13 cellular contexts compared by ENCODE assay signal in genomic region chr16:74025-74424, GRCh38. TPM values are rescaled to one million over a fixed set of nuclear protein-coding genes. Genes with fewer than 3 reads are reported as not detected.
DNase-seq lines count a peak whose midpoint lies in the region; ATAC-seq lines count a peak whose summit lies in the region.
"Had no signal": no experiment of that assay in that cellular context is flagged by ENCODE, and none has a peak within 500 bp of the region (broad histone marks: within the 10 kb centered on the region; RNA-seq: fewer than 3 reads in every experiment).

No MANE protein-coding gene starts in this region.

- no peak overlapping the region for H3K27ac Mint-ChIP-seq in activated T-helper 1 cell treated with anti-CD3 and anti-CD28 coated beads, Interleukin-12 subunit alpha, Interleukin-12 subunit beta, Interleukin-2, Interleukin-4 antibody, amounts not matched to agents 30 ng/mL and 10 ng/mL and 1 ng/mL, durations not matched to agents 14 hours and 24 hours and 36 hours

- H3K4me1 Mint-ChIP-seq in activated T-helper 1 cell treated with anti-CD3 and anti-CD28 coated beads, Interleukin-12 subunit alpha, Interleukin-12 subunit beta, Interleukin-2, Interleukin-4 antibody, amounts not matched to agents 30 ng/mL and 10 ng/mL and 1 ng/mL, durations not matched to agents 14 hours and 24 hours and 36 hours (ENCODE audit: low read depth), result peaks cover 17% of the 10 kb centered on the region

- peak in 1 of 2 donors; percentile 14 for ATAC-seq in right cardiac atrium
- no peak for ATAC-seq in HG03520 (IDR thresholded peaks at IDR 0.05; ENCODE audit: unreplicated experiment)
- no peak for ATAC-seq in GM21381 (IDR thresholded peaks at IDR 0.05; ENCODE audit: unreplicated experiment)
- ATAC-seq: activated naive CD8-positive, alpha-beta T cell treated with anti-CD3 and anti-CD28 coated beads, Interleukin-2, amount 50 U/mL, for 24 hours had no signal

- no peak overlapping the region for H3K4me3 ChIP-seq in right cardiac atrium (ENCODE audit: low read length)
- no peak overlapping the region for H3K4me3 ChIP-seq in subcutaneous abdominal adipose tissue (ENCODE audit: low read depth in 1 of 5, low read length in 5 of 5)
- H3K4me3 ChIP-seq: BLaER1, SJCRH30 had no signal

- H3K4me3 Mint-ChIP-seq in activated T-helper 1 cell treated with anti-CD3 and anti-CD28 coated beads, Interleukin-12 subunit alpha, Interleukin-12 subunit beta, Interleukin-2, Interleukin-4 antibody, amounts not matched to agents 30 ng/mL and 10 ng/mL and 1 ng/mL, durations not matched to agents 14 hours and 24 hours and 36 hours, result peak overlapping the region; percentile 16

- H3K27ac ChIP-seq in right cardiac atrium (ENCODE audit: low read length) (peak overlapping the region; percentile 66), subcutaneous abdominal adipose tissue (ENCODE audit: low read depth, low read length) (peak overlapping the region; percentile 72)
- H3K27ac ChIP-seq: BLaER1, SJCRH30 had no signal

- H3K9ac ChIP-seq in subcutaneous abdominal adipose tissue (ENCODE audit: low read length in 5 of 5), result no peak overlapping the region
- H3K9ac ChIP-seq: BLaER1 had no signal

- H3K9me3 ChIP-seq in right cardiac atrium (ENCODE audit: control insufficient read depth, low read length) (no peaks in the 10 kb centered on the region), subcutaneous abdominal adipose tissue (ENCODE audit: control insufficient read depth in 5 of 5, low read length in 5 of 5) (no peaks in the 10 kb centered on the region)
- H3K9me3 ChIP-seq: BLaER1, SJCRH30 had no signal

- H3K27me3 Mint-ChIP-seq in activated T-helper 1 cell treated with anti-CD3 and anti-CD28 coated beads, Interleukin-12 subunit alpha, Interleukin-12 subunit beta, Interleukin-2, Interleukin-4 antibody, amounts not matched to agents 30 ng/mL and 10 ng/mL and 1 ng/mL, durations not matched to agents 14 hours and 24 hours and 36 hours (ENCODE audit: insufficient read depth), result peaks cover 41% of the 10 kb centered on the region

- H3K4me1 ChIP-seq in right cardiac atrium (ENCODE audit: control insufficient read depth, insufficient read depth, low read length) (peaks cover 21% of the 10 kb centered on the region), subcutaneous abdominal adipose tissue (ENCODE audit: control insufficient read depth in 5 of 5, insufficient read depth in 5 of 5, low read length in 5 of 5) (peaks cover 11 to 91% (median 80%) of the 10 kb centered on the region in 5 donors)

- intact Hi-C loops in activated T-helper 1 cell treated with anti-CD3 and anti-CD28 coated beads, Interleukin-12 subunit alpha, Interleukin-12 subunit beta, Interleukin-2, Interleukin-4 antibody, amounts not matched to agents 30 ng/mL and 10 ng/mL and 1 ng/mL, durations not matched to agents 14 hours and 24 hours and 36 hours (cut with micrococcal nuclease), result no loop called here
- intact Hi-C loops in right cardiac atrium (cut with DNase I), result no loop called here

- H3K36me3 ChIP-seq in subcutaneous abdominal adipose tissue (ENCODE audit: control insufficient read depth in 5 of 5, insufficient read depth in 5 of 5, low read length in 5 of 5), result no peaks in the 10 kb centered on the region
- H3K36me3 ChIP-seq: SJCRH30 had no signal

- peaks cover 2% of the 10 kb centered on the region for H3K36me3 Mint-ChIP-seq in activated T-helper 1 cell treated with anti-CD3 and anti-CD28 coated beads, Interleukin-12 subunit alpha, Interleukin-12 subunit beta, Interleukin-2, Interleukin-4 antibody, amounts not matched to agents 30 ng/mL and 10 ng/mL and 1 ng/mL, durations not matched to agents 14 hours and 24 hours and 36 hours (ENCODE audit: low read depth)
- H3K36me3 Mint-ChIP-seq: IgD-negative memory B cell had no signal

- DNase-seq in activated T-helper 1 cell treated with anti-CD3 and anti-CD28 coated beads, Interleukin-12 subunit alpha, Interleukin-12 subunit beta, Interleukin-2, Interleukin-4 antibody, amounts not matched to agents 30 ng/mL and 10 ng/mL and 1 ng/mL, durations not matched to agents 14 hours and 24 hours and 36 hours (ENCODE audit: low spot score), result no peak
- peak; percentile 57 to 87 (median 84) for DNase-seq in right cardiac atrium
- no peak for DNase-seq in occipital lobe (lab: John Stamatoyannopoulos, UW)
- DNase-seq: activated naive CD8-positive, alpha-beta T cell treated with anti-CD3 and anti-CD28 coated beads, Interleukin-2, amount 50 U/mL, for 24 hours; dermis blood vessel endothelial cell; NCI-H146; NCI-H774; SJCRH30 had no signal

- H3K27me3 ChIP-seq in right cardiac atrium (ENCODE audit: control insufficient read depth, insufficient read depth), result no peaks in the 10 kb centered on the region
- peaks cover 0 to 5% (median 0%) of the 10 kb centered on the region in 5 donors for H3K27me3 ChIP-seq in subcutaneous abdominal adipose tissue (ENCODE audit: control insufficient read depth in 5 of 5, insufficient read depth in 4 of 5, low read length in 5 of 5)
- H3K27me3 ChIP-seq: SJCRH30 had no signal

- H3K9me3 Mint-ChIP-seq in activated T-helper 1 cell treated with anti-CD3 and anti-CD28 coated beads, Interleukin-12 subunit alpha, Interleukin-12 subunit beta, Interleukin-2, Interleukin-4 antibody, amounts not matched to agents 30 ng/mL and 10 ng/mL and 1 ng/mL, durations not matched to agents 14 hours and 24 hours and 36 hours, result no peaks in the 10 kb centered on the region
- H3K9me3 Mint-ChIP-seq: activated naive CD8-positive, alpha-beta T cell treated with anti-CD3 and anti-CD28 coated beads, Interleukin-2, amount 50 U/mL, for 24 hours; IgD-negative memory B cell had no signal

- 46% methylated on average over 6 of the region's 6 CpGs for WGBS in right cardiac atrium

RNA-seq across cellular contexts. Expression of gene RHBDF1, which starts 1.6 kb away (rescaled TPM):
- 0.52 and 0.96 TPM in 2 replicates for total RNA-seq in activated T-helper 1 cell treated with anti-CD3 and anti-CD28 coated beads, Interleukin-12 subunit alpha, Interleukin-12 subunit beta, Interleukin-2, Interleukin-4 antibody, amounts not matched to agents 30 ng/mL and 10 ng/mL and 1 ng/mL, durations not matched to agents 14 hours and 24 hours and 36 hours
- total RNA-seq in right cardiac atrium (10 to 100 TPM; 20.4 to 26.7 (median 24.2) TPM), occipital lobe (3.0 TPM)
- polyA plus RNA-seq in right cardiac atrium, result 29.6 TPM
- polyA plus RNA-seq: IgD-negative memory B cell had no signal

RNA-seq across cellular contexts. Expression of gene MPG, which starts 4.0 kb away (rescaled TPM):
- 73.9 and 77.5 TPM in 2 replicates for total RNA-seq in activated T-helper 1 cell treated with anti-CD3 and anti-CD28 coated beads, Interleukin-12 subunit alpha, Interleukin-12 subunit beta, Interleukin-2, Interleukin-4 antibody, amounts not matched to agents 30 ng/mL and 10 ng/mL and 1 ng/mL, durations not matched to agents 14 hours and 24 hours and 36 hours
- 10 to 100 TPM; 31.8 to 39.3 (median 37.9) TPM for total RNA-seq in right cardiac atrium
- polyA plus RNA-seq in right cardiac atrium, result 56.8 TPM
- total RNA-seq in occipital lobe, result 50.7 TPM

RNA-seq across cellular contexts. Expression of gene SNRNP25, which starts 20.4 kb away (rescaled TPM):
- total RNA-seq in activated T-helper 1 cell treated with anti-CD3 and anti-CD28 coated beads, Interleukin-12 subunit alpha, Interleukin-12 subunit beta, Interleukin-2, Interleukin-4 antibody, amounts not matched to agents 30 ng/mL and 10 ng/mL and 1 ng/mL, durations not matched to agents 14 hours and 24 hours and 36 hours, result 98.9 and 101 TPM in 2 replicates
- total RNA-seq in right cardiac atrium, result 10 to 100 TPM; 54.8 to 71.4 (median 62.3) TPM
- polyA plus RNA-seq in right cardiac atrium, result 108 TPM
- total RNA-seq in occipital lobe, result 11.4 TPM

RNA-seq across cellular contexts. Expression of gene POLR3K, which starts 20.6 kb away (rescaled TPM):
- 90.6 and 91.3 TPM in 2 replicates for total RNA-seq in activated T-helper 1 cell treated with anti-CD3 and anti-CD28 coated beads, Interleukin-12 subunit alpha, Interleukin-12 subunit beta, Interleukin-2, Interleukin-4 antibody, amounts not matched to agents 30 ng/mL and 10 ng/mL and 1 ng/mL, durations not matched to agents 14 hours and 24 hours and 36 hours
- total RNA-seq in right cardiac atrium, result 10 to 100 TPM in 3 of 4 donors, 1 to 10 TPM in 1; 9.8 to 13.4 (median 11.6) TPM
- polyA plus RNA-seq in right cardiac atrium, result 11.2 TPM
- total RNA-seq in occipital lobe, result 2.8 TPM

Comparison
In these comparisons a context has a peak if more than half of its experiments do, and no peak if none do; other contexts are left out.
1. DNase-seq: peak in right cardiac atrium (3 of 3); none in activated T-helper 1 cell treated with anti-CD3 and anti-CD28 coated beads, Interleukin-12 subunit alpha, Interleukin-12 subunit beta, Interleukin-2, Interleukin-4 antibody, amounts not matched to agents 30 ng/mL and 10 ng/mL and 1 ng/mL, durations not matched to agents 14 hours and 24 hours and 36 hours (single experiment) and occipital lobe (single experiment).